34 cellular contexts compared by ENCODE assay signal in genomic region chr12:3842517-3842916, GRCh38.
"Had no signal": no experiment of that assay in that cellular context is flagged by ENCODE, and none has a peak within 500 bp of the region (broad histone marks: within the 10 kb centered on the region; RNA-seq: fewer than 3 reads in every experiment).

No MANE protein-coding gene starts in this region.

- H3K36me3 ChIP-seq: adrenal gland, colonic mucosa, esophagus squamous epithelium had no signal

- H3K9me3 ChIP-seq: adrenal gland, body of pancreas, colonic mucosa, esophagus squamous epithelium had no signal

- H3K4me1 ChIP-seq: body of pancreas, colonic mucosa had no signal

- H3K4me3 ChIP-seq: adrenal gland, body of pancreas, colonic mucosa, dorsolateral prefrontal cortex, esophagus squamous epithelium had no signal

- H3K27me3 Mint-ChIP-seq: activated CD4-positive, alpha-beta memory T cell treated with anti-CD3 and anti-CD28 coated beads for 36 hours; activated CD4-positive, alpha-beta T cell treated with anti-CD3 and anti-CD28 coated beads for 36 hours; activated CD4-positive, alpha-beta T cell treated with anti-CD3 and anti-CD28 coated beads, Interleukin-2, amount 10 ng/mL, durations not matched to agents 24 days and 14 days; activated CD8-positive, alpha-beta memory T cell treated with anti-CD3 and anti-CD28 coated beads, Interleukin-2, amount 10 ng/mL, durations not matched to agents 7 days and 5 days; activated naive CD4-positive, alpha-beta T cell treated with anti-CD3 and anti-CD28 coated beads, Interleukin-2, amount 50 U/mL, for 24 hours; activated naive CD8-positive, alpha-beta T cell treated with anti-CD3 and anti-CD28 coated beads for 36 hours; activated naive CD8-positive, alpha-beta T cell treated with anti-CD3 and anti-CD28 coated beads, Interleukin-2, amount 50 U/mL, for 24 hours; dendritic cell treated with granulocyte-macrophage colony-stimulating factor and Interleukin-4, amounts not matched to agents 40 ng/mL and 50 ng/mL, for 4 days; T-helper 17 cell had no signal

- H3K4me3 Mint-ChIP-seq: activated CD4-positive, alpha-beta memory T cell treated with anti-CD3 and anti-CD28 coated beads for 36 hours; activated CD4-positive, alpha-beta T cell treated with anti-CD3 and anti-CD28 coated beads for 36 hours; activated CD4-positive, alpha-beta T cell treated with anti-CD3 and anti-CD28 coated beads, Interleukin-2, amount 10 ng/mL, durations not matched to agents 24 days and 14 days; activated CD8-positive, alpha-beta memory T cell treated with anti-CD3 and anti-CD28 coated beads, Interleukin-2, amount 10 ng/mL, durations not matched to agents 7 days and 5 days; activated CD8-positive, alpha-beta T cell treated with anti-CD3 and anti-CD28 coated beads, Interleukin-2, amount 10 ng/mL, durations not matched to agents 7 days and 5 days; activated naive CD4-positive, alpha-beta T cell treated with anti-CD3 and anti-CD28 coated beads for 36 hours; activated naive CD4-positive, alpha-beta T cell treated with anti-CD3 and anti-CD28 coated beads, Interleukin-2, amount 50 U/mL, for 24 hours; activated naive CD8-positive, alpha-beta T cell treated with anti-CD3 and anti-CD28 coated beads for 36 hours; activated naive CD8-positive, alpha-beta T cell treated with anti-CD3 and anti-CD28 coated beads, Interleukin-2, amount 50 U/mL, for 24 hours; activated T-helper 1 cell treated with anti-CD3 and anti-CD28 coated beads, Interleukin-12 subunit alpha, Interleukin-12 subunit beta, Interleukin-2, Interleukin-4 antibody, amounts not matched to agents 30 ng/mL and 10 ng/mL and 1 ng/mL, durations not matched to agents 14 hours and 24 hours and 36 hours; dendritic cell treated with granulocyte-macrophage colony-stimulating factor and Interleukin-4, amounts not matched to agents 40 ng/mL and 50 ng/mL, for 4 days; endodermal cell; T-helper 17 cell; T-helper 2 cell treated with Interferon-gamma antibody and Interleukin-4, amounts not matched to agents 5 μg/mL and 100 μg/mL, for 36 hours had no signal

- H3K27ac ChIP-seq: adrenal gland, body of pancreas, colonic mucosa, dorsolateral prefrontal cortex, epithelial cell of prostate, esophagus squamous epithelium had no signal

- H3K27ac Mint-ChIP-seq: activated CD4-positive, alpha-beta memory T cell treated with anti-CD3 and anti-CD28 coated beads for 36 hours; activated CD4-positive, alpha-beta T cell treated with anti-CD3 and anti-CD28 coated beads for 36 hours; activated CD4-positive, alpha-beta T cell treated with anti-CD3 and anti-CD28 coated beads, Interleukin-2, amount 10 ng/mL, durations not matched to agents 24 days and 14 days; activated CD8-positive, alpha-beta memory T cell treated with anti-CD3 and anti-CD28 coated beads, Interleukin-2, amount 10 ng/mL, durations not matched to agents 7 days and 5 days; activated CD8-positive, alpha-beta T cell treated with anti-CD3 and anti-CD28 coated beads, Interleukin-2, amount 10 ng/mL, durations not matched to agents 7 days and 5 days; activated naive CD4-positive, alpha-beta T cell treated with anti-CD3 and anti-CD28 coated beads for 36 hours; activated naive CD8-positive, alpha-beta T cell treated with anti-CD3 and anti-CD28 coated beads for 36 hours; activated naive CD8-positive, alpha-beta T cell treated with anti-CD3 and anti-CD28 coated beads, Interleukin-2, amount 50 U/mL, for 24 hours; activated T-helper 1 cell treated with anti-CD3 and anti-CD28 coated beads, Interleukin-12 subunit alpha, Interleukin-12 subunit beta, Interleukin-2, Interleukin-4 antibody, amounts not matched to agents 30 ng/mL and 10 ng/mL and 1 ng/mL, durations not matched to agents 14 hours and 24 hours and 36 hours; activated T-helper 2 cell treated with anti-CD3 and anti-CD28 coated beads, Interferon-gamma antibody, Interleukin-2, Interleukin-4, amounts not matched to agents 10 μg/mL and 5 μg/mL and 100 μg/mL, durations not matched to agents 14 hours and 24 hours and 36 hours; dendritic cell treated with granulocyte-macrophage colony-stimulating factor and Interleukin-4, amounts not matched to agents 40 ng/mL and 50 ng/mL, for 4 days; endodermal cell; T-helper 17 cell; T-helper 2 cell treated with Interferon-gamma antibody and Interleukin-4, amounts not matched to agents 5 μg/mL and 100 μg/mL, for 36 hours had no signal

- ATAC-seq: activated CD4-positive, alpha-beta T cell treated with anti-CD3 and anti-CD28 coated beads for 36 hours; activated CD8-positive, alpha-beta memory T cell treated with anti-CD3 and anti-CD28 coated beads, Interleukin-2, amount 10 ng/mL, durations not matched to agents 7 days and 5 days; activated CD8-positive, alpha-beta T cell treated with anti-CD3 and anti-CD28 coated beads, Interleukin-2, amount 10 ng/mL, durations not matched to agents 7 days and 5 days; activated naive CD8-positive, alpha-beta T cell treated with anti-CD3 and anti-CD28 coated beads, Interleukin-2, amount 50 U/mL, for 24 hours; body of pancreas; T-helper 17 cell had no signal

- DNase-seq: activated CD4-positive, alpha-beta memory T cell treated with anti-CD3 and anti-CD28 coated beads for 36 hours; activated CD4-positive, alpha-beta T cell treated with anti-CD3 and anti-CD28 coated beads for 36 hours; activated CD4-positive, alpha-beta T cell treated with anti-CD3 and anti-CD28 coated beads, Interleukin-2, amount 10 ng/mL, durations not matched to agents 24 days and 14 days; activated CD4-positive, CD25-positive, alpha-beta regulatory T cell; activated CD4-positive, CD25-positive, alpha-beta regulatory T cell treated with anti-CD3 and anti-CD28 coated beads, Interleukin-2, amount 50 U/mL, for 72 hours; activated CD8-positive, alpha-beta memory T cell treated with anti-CD3 and anti-CD28 coated beads, Interleukin-2, amount 10 ng/mL, durations not matched to agents 7 days and 5 days; activated CD8-positive, alpha-beta memory T cell treated with anti-CD3 and anti-CD28 coated beads, Interleukin-2, amount 50 U/mL, for 4 hours; activated CD8-positive, alpha-beta T cell treated with anti-CD3 and anti-CD28 coated beads, Interleukin-2, amount 10 ng/mL, durations not matched to agents 7 days and 5 days; activated effector memory CD4-positive, alpha-beta T cell treated with anti-CD3 and anti-CD28 coated beads, Interleukin-2, amount 50 U/mL, for 16 hours; activated naive CD4-positive, alpha-beta T cell treated with anti-CD3 and anti-CD28 coated beads for 36 hours; activated naive CD8-positive, alpha-beta T cell treated with anti-CD3 and anti-CD28 coated beads for 36 hours; activated naive CD8-positive, alpha-beta T cell treated with anti-CD3 and anti-CD28 coated beads, Interleukin-2, amount 50 U/mL, for 24 hours; activated T-cell treated with anti-CD3 and anti-CD28 coated beads, Interleukin-2, amount 50 U/mL, for 1 hour; activated T-cell treated with anti-CD3 and anti-CD28 coated beads, Interleukin-2, amount 50 U/mL, for 48 hours; adrenal gland; amygdala; aorta; body of pancreas; caudate nucleus; colonic mucosa; dorsolateral prefrontal cortex; effector memory CD4-positive, alpha-beta T cell; endodermal cell; esophagus squamous epithelium; head of caudate nucleus; T-helper 1 cell; T-helper 17 cell; T1000 had no signal

- H3K27me3 ChIP-seq: adrenal gland, body of pancreas, colonic mucosa, dorsolateral prefrontal cortex, esophagus squamous epithelium had no signal
